In genomic region chr1:18103788-18104421, GRCh38 we compare ENCODE assay signal across 34 cellular contexts. TPM values are rescaled to one million over a fixed set of nuclear protein-coding genes. Genes with fewer than 3 reads are reported as not detected.
"Had no signal": no experiment of that assay in that cellular context is flagged by ENCODE, and none has a peak within 500 bp of the region (broad histone marks: within the 10 kb centered on the region; RNA-seq: fewer than 3 reads in every experiment).

No MANE protein-coding gene starts in this region.

- H3K9me3 ChIP-seq: esophagus muscularis mucosa, gastroesophageal sphincter, heart right ventricle, left lung, prostate gland, right atrium auricular region, sigmoid colon, spleen, testis, tibial artery, upper lobe of left lung, uterus had no signal

- FAIRE-seq: endometrium, islet of Langerhans had no signal

- H3K4me3 ChIP-seq: coronary artery, esophagus muscularis mucosa, gastroesophageal sphincter, heart right ventricle, left lung, neural progenitor cell, prostate gland, right atrium auricular region, sigmoid colon, spleen, testis, tibial artery, upper lobe of left lung, uterus had no signal

- DNase-seq: dermis blood vessel endothelial cell; effector memory CD8-positive, alpha-beta T cell; foreskin keratinocyte; heart right ventricle; hippocampal formation; left cardiac atrium; left lung; mesenchymal stem cell; midbrain; naive thymus-derived CD4-positive, alpha-beta T cell; nucleus accumbens; sigmoid colon; spleen; stimulated activated CD4-positive, alpha-beta T cell treated with anti-CD3 and anti-CD28 coated beads, Interleukin-4, amount 100 ng/mL, for 4 hours; stimulated activated naive CD8-positive, alpha-beta T cell treated with anti-CD3 and anti-CD28 coated beads, Interleukin-15, Interleukin-2, amounts not matched to agents 100 U/mL and 50 U/mL, for 24 hours; testis; tibial artery; upper lobe of left lung; uterus had no signal

- ATAC-seq: effector memory CD8-positive, alpha-beta T cell; foreskin keratinocyte; gastroesophageal sphincter; left cardiac atrium; left lung; naive thymus-derived CD4-positive, alpha-beta T cell; stimulated activated memory B cell treated with anti-CD40 and anti-IgM and Interleukin-4, amounts not matched to agents 10 μg/mL and 1 μg/mL and 100 μg/mL, for 72 hours; stimulated activated naive CD8-positive, alpha-beta T cell treated with anti-CD3 and anti-CD28 coated beads, Interleukin-15, Interleukin-2, amounts not matched to agents 100 U/mL and 50 U/mL, for 24 hours had no signal

- H3K36me3 ChIP-seq: esophagus muscularis mucosa, gastroesophageal sphincter, heart right ventricle, left lung, neural progenitor cell, prostate gland, right atrium auricular region, sigmoid colon, spleen, tibial artery, upper lobe of left lung, uterus had no signal

- H3K27ac ChIP-seq: coronary artery, epithelial cell of prostate, esophagus muscularis mucosa, foreskin keratinocyte, gastroesophageal sphincter, heart right ventricle, left lung, neural progenitor cell, prostate gland, right atrium auricular region, sigmoid colon, spleen, testis, tibial artery, upper lobe of left lung, uterus had no signal

- H2AFZ ChIP-seq: neural progenitor cell had no signal

- H3K4me1 ChIP-seq: foreskin keratinocyte, left lung, prostate gland, testis had no signal

- H3K27me3 ChIP-seq: testis had no signal

- H3K9ac ChIP-seq: neural progenitor cell had no signal

RNA-seq across cellular contexts. Expression of gene IGSF21, which starts 3.7 kb away (rescaled TPM):
- total RNA-seq: dermis blood vessel endothelial cell; fibroblast of lung; foreskin keratinocyte; kidney epithelial cell; lung microvascular endothelial cell; naive thymus-derived CD4-positive, alpha-beta T cell; osteocyte; skeletal muscle tissue had no signal
- polyA plus RNA-seq: fibroblast of lung; foreskin keratinocyte; naive thymus-derived CD4-positive, alpha-beta T cell had no signal
